ENCODE assay signal across 8 cellular contexts in the genomic region with DNA sequence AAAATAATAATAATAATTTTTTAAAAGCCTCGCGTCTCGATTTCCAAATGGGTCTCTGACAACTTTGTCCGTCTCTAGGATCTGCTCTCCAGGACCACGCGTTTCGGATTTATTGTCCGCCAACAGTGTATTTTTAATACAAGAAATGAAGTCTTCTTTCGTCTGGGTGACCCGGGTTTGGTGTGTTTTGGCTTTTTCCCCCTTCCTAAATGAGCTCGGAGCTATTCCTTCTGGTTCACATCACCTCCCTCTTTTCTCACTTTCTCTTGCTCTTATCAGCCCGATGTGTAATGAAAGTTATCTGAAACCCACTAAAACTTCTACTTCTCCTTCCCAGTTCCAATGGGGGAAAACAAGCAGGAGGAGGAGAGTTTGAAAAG.
A peak's percentile ranks its signal among the peaks of the same experiment; 100 is the strongest.
DNase-seq lines count a peak whose midpoint lies in the region; TF ChIP-seq lines count a peak whose summit lies in the region.

No MANE protein-coding gene starts in this region.

- no peak overlapping the region for H3K27ac ChIP-seq in KMS-11

- H3K4me1 ChIP-seq in KMS-11 (ENCODE audit: low read depth, poor library complexity, severe bottlenecking): no peaks in the 10 kb centered on the region

- H3K4me3 ChIP-seq in KMS-11 (IDR thresholded peaks at IDR 0.05; ENCODE audit: insufficient read depth, low read depth, low read length): peak overlapping the region; percentile 72

- peak overlapping the region; percentile 72 for H3K4me2 ChIP-seq in KMS-11

- H3K79me2 ChIP-seq in KMS-11 (ENCODE audit: insufficient read depth, low read depth): no peaks in the 10 kb centered on the region

- DNase-seq in CD14-positive monocyte (ENCODE audit: low spot score): no peak
- no peak for DNase-seq in chondrocyte (ENCODE audit: low spot score)
- no peak for DNase-seq in mesothelial cell of epicardium (ENCODE audit: low spot score in 2 of 2, unreplicated experiment in 2 of 2)
- DNase-seq in retina: no peak
- no peak for DNase-seq in COLO829 (ENCODE audit: low spot score)
- DNase-seq in GOT3 (lab: John Stamatoyannopoulos, UW): no peak
- no peak for DNase-seq in DMS79 (lab: John Stamatoyannopoulos, UW)

- TF ChIP-seq CTCF in CD14-positive monocyte (IDR thresholded peaks at IDR 0.05): no peak
- no peak for TF ChIP-seq CTCF in KMS-11 (conservative IDR thresholded peaks at IDR 0.05; ENCODE audit: low read depth, low read length)
- peak; percentile 13 for TF ChIP-seq CTCF in chondrocyte (IDR thresholded peaks at IDR 0.05)
- TF ChIP-seq CTCF in mesothelial cell of epicardium (IDR thresholded peaks at IDR 0.05; ENCODE audit: unreplicated experiment): no peak

- H3K36me3 ChIP-seq in KMS-11 (ENCODE audit: insufficient read depth): no peaks in the 10 kb centered on the region

- peaks cover 4 to 10% of the 10 kb centered on the region in 2 donors for H3K36me3 Mint-ChIP-seq in CD14-positive monocyte
- H3K36me3 Mint-ChIP-seq in chondrocyte (ENCODE audit: low read depth): no peaks in the 10 kb centered on the region
- H3K36me3 Mint-ChIP-seq in mesothelial cell of epicardium: no peaks in the 10 kb centered on the region

- peak overlapping the region; percentile 65 for H2AFZ ChIP-seq in KMS-11 (ENCODE audit: low read depth)

- H3K27ac Mint-ChIP-seq in CD14-positive monocyte: peak overlapping the region in 4 of 7 donors; percentile 7 to 50 (median 30)
- peak overlapping the region; percentile 94 for H3K27ac Mint-ChIP-seq in chondrocyte (ENCODE audit: unreplicated experiment)
- peak overlapping the region; percentile 71 for H3K27ac Mint-ChIP-seq in mesothelial cell of epicardium

- peak overlapping the region; percentile 25; the same call in 1 of the 2 replicates for H3K9ac ChIP-seq in KMS-11

- H4K20me1 ChIP-seq in KMS-11 (ENCODE audit: insufficient read depth): no peaks in the 10 kb centered on the region

- no peaks in the 10 kb centered on the region; the same call in 1 of the 2 replicates for H3K27me3 ChIP-seq in KMS-11 (ENCODE audit: insufficient read depth, low read depth)

- H3K27me3 Mint-ChIP-seq in CD14-positive monocyte (ENCODE audit: low read depth in 3 of 3) (peaks cover 60 to 79% (median 70%) of the 10 kb centered on the region in 3 donors), chondrocyte (ENCODE audit: low read depth) (no peaks in the 10 kb centered on the region), mesothelial cell of epicardium (ENCODE audit: low read depth) (peaks cover 56% of the 10 kb centered on the region)

- H3K4me3 Mint-ChIP-seq in CD14-positive monocyte (peak overlapping the region; percentile 79 to 97), chondrocyte (ENCODE audit: unreplicated experiment) (peak overlapping the region; percentile 95), mesothelial cell of epicardium (peak overlapping the region; percentile 97)

- H3K9me3 Mint-ChIP-seq in CD14-positive monocyte (peaks cover 0 to 10% (median 4%) of the 10 kb centered on the region in 7 donors), chondrocyte (ENCODE audit: low read depth) (no peaks in the 10 kb centered on the region), mesothelial cell of epicardium (no peaks in the 10 kb centered on the region)

- H3K4me1 Mint-ChIP-seq in CD14-positive monocyte (peaks cover 34% of the 10 kb centered on the region), chondrocyte (ENCODE audit: low read depth) (peaks cover 35% of the 10 kb centered on the region), mesothelial cell of epicardium (peaks cover 60% of the 10 kb centered on the region)

- intact Hi-C loops in CD14-positive monocyte (cut with micrococcal nuclease): loop anchor here (5.0 kb wide), 1 partner anchor 515 kb away; a partner anchor contains a TSS

Comparison
In these comparisons a context has a peak if more than half of its experiments do, and no peak if none do; other contexts are left out.
1. H3K27ac Mint-ChIP-seq: peak in every context shown above with its lines; median percentile 94 in chondrocyte; 71 in mesothelial cell of epicardium; 30 in CD14-positive monocyte.